Comparison of ENCODE assay signal across 18 cellular contexts in genomic region chr9:91043786-91044185, GRCh38.
DNase-seq lines count a peak whose midpoint lies in the region; ATAC-seq and TF ChIP-seq lines count a peak whose summit lies in the region.
"Had no signal": no experiment of that assay in that cellular context is flagged by ENCODE, and none has a peak within 500 bp of the region (broad histone marks: within the 10 kb centered on the region; RNA-seq: fewer than 3 reads in every experiment).

No MANE protein-coding gene starts in this region.

- H3K27me3 Mint-ChIP-seq in activated naive CD4-positive, alpha-beta T cell treated with anti-CD3 and anti-CD28 coated beads for 36 hours (ENCODE audit: low read depth) = peaks cover 35% of the 10 kb centered on the region

- no TSS peak for BruUV-seq in IMR-90 (replicated peaks; lab: Mats Ljungman, UMichigan)

- H3K27ac ChIP-seq in IMR-90 (ENCODE audit: insufficient read depth, low read length) (no peak overlapping the region), rectal smooth muscle tissue (ENCODE audit: low read depth, low read length) (peak overlapping the region; percentile 33), dorsolateral prefrontal cortex (no peak overlapping the region)
- H3K27ac ChIP-seq: C4-2B had no signal

- no peak overlapping the region for H3K23ac ChIP-seq in IMR-90 (ENCODE audit: low read depth, low read length)

- H3K79me1 ChIP-seq in IMR-90 (ENCODE audit: low read depth in 1 of 2, low read length in 2 of 2) = peaks cover 0 to 11% of the 10 kb centered on the region in 2 experiments; a peak in 3 of 4 replicates

- H3K27me3 ChIP-seq in IMR-90 (ENCODE audit: control insufficient read depth, insufficient read depth, low read length) = no peaks in the 10 kb centered on the region
- H3K27me3 ChIP-seq in rectal smooth muscle tissue (ENCODE audit: control insufficient read depth, insufficient read depth, low read length) = no peaks in the 10 kb centered on the region
- peaks cover 0 to 14% (median 0%) of the 10 kb centered on the region in 45 donors for H3K27me3 ChIP-seq in dorsolateral prefrontal cortex
- H3K27me3 ChIP-seq: MG63 had no signal

- no peak overlapping the region for H2AFZ ChIP-seq in IMR-90 (replicated peaks; ENCODE audit: low read length, poor library complexity)

- CTCF ChIA-PET in IMR-90 (lab: Yijun Ruan, JAX) = no interaction called here
- CTCF ChIA-PET in activated naive CD4-positive, alpha-beta T cell treated with anti-CD3 and anti-CD28 coated beads for 36 hours (lab: Charles Lee) = no interaction called here

- WGBS in IMR-90 (ENCODE audit: extremely low coverage in 2 of 2, insufficient read length in 1 of 2), 2 experiments = 100% methylated on average over 2 of the region's 5 CpGs; no CpG with 5 or more reads in 1 of the 2 experiments

- H3K9me3 Mint-ChIP-seq in activated naive CD4-positive, alpha-beta T cell treated with anti-CD3 and anti-CD28 coated beads for 36 hours = no peaks in the 10 kb centered on the region

- no peak overlapping the region for H3K4me3 Mint-ChIP-seq in activated naive CD4-positive, alpha-beta T cell treated with anti-CD3 and anti-CD28 coated beads for 36 hours

- H4K8ac ChIP-seq in IMR-90 (ENCODE audit: low read depth in 2 of 2, low read length in 2 of 2) = no peak overlapping the region

- H3K4me2 ChIP-seq in IMR-90 (ENCODE audit: low read depth, low read length) = no peak overlapping the region

- H4K20me1 ChIP-seq in IMR-90 (ENCODE audit: insufficient read depth, low read length) = no peaks in the 10 kb centered on the region

- H2AK9ac ChIP-seq in IMR-90 (replicated peaks; ENCODE audit: low read depth, low read length, poor library complexity) = no peak overlapping the region

- H3K4me1 ChIP-seq in IMR-90 (ENCODE audit: control insufficient read depth, insufficient read depth, low read length) (peaks cover 18% of the 10 kb centered on the region), rectal smooth muscle tissue (ENCODE audit: control insufficient read depth, insufficient read depth, low read length) (no peaks in the 10 kb centered on the region)

- H3K9ac ChIP-seq in IMR-90 (ENCODE audit: low read depth, low read length) (no peak overlapping the region), rectal smooth muscle tissue (ENCODE audit: low read length) (no peak overlapping the region)

- no peak overlapping the region for H3K4me3 ChIP-seq in IMR-90 (ENCODE audit: insufficient read depth, low read depth, low read length)
- no peak overlapping the region for H3K4me3 ChIP-seq in rectal smooth muscle tissue (ENCODE audit: low read length)
- H3K4me3 ChIP-seq in dorsolateral prefrontal cortex = no peak overlapping the region
- H3K4me3 ChIP-seq: MG63 had no signal

- peak; percentile 30 for DNase-seq in DMS79 (lab: John Stamatoyannopoulos, UW)
- DNase-seq in IMR-90 = no peak
- DNase-seq in left kidney (ENCODE audit: low read depth, low spot score) = peak; percentile 86
- no peak for DNase-seq in dorsolateral prefrontal cortex
- DNase-seq in activated naive CD4-positive, alpha-beta T cell treated with anti-CD3 and anti-CD28 coated beads for 36 hours = no peak
- DNase-seq: DMS 273 treated with DMSO at 0.1 percent for 48 hours, GOT3, MG63, NCI-H1092, NCI-H146, NCI-H2081, NCI-H510A treated with DMSO at 0.1 percent for 48 hours had no signal

- H3K14ac ChIP-seq in IMR-90 (replicated peaks; ENCODE audit: low read depth, low read length) = 0 out of 2 replicates have a peak overlapping the region, but pooled peaks have one; percentile 31

- no peak overlapping the region for H2BK5ac ChIP-seq in IMR-90 (ENCODE audit: low read depth, low read length, poor library complexity, severe bottlenecking)

- dilution Hi-C loops in IMR-90 (cut with HindIII; ENCODE audit: low sequenced_read_pairs, unreplicated experiment) = no loop called here

- intact Hi-C loops in IMR-90 (cut with micrococcal nuclease) (no loop called here), dorsolateral prefrontal cortex (cut with DNase I) (no loop called here)
- intact Hi-C loops in activated naive CD4-positive, alpha-beta T cell treated with anti-CD3 and anti-CD28 coated beads for 36 hours (cut with micrococcal nuclease) = no loop called here

- ATAC-seq in IMR-90 (ENCODE audit: low read depth) (no peak), GM18858 (IDR thresholded peaks at IDR 0.05; ENCODE audit: unreplicated experiment) (no peak), GM21367 (IDR thresholded peaks at IDR 0.05; ENCODE audit: unreplicated experiment) (no peak)
- ATAC-seq: HepG2, Panc1 had no signal

- no peak overlapping the region for H4K5ac ChIP-seq in IMR-90 (ENCODE audit: low read depth, low read length)

- H3K36me3 ChIP-seq in IMR-90 (ENCODE audit: control insufficient read depth, insufficient read depth, low read length) (no peaks in the 10 kb centered on the region), rectal smooth muscle tissue (ENCODE audit: control insufficient read depth, insufficient read depth, low read length) (no peaks in the 10 kb centered on the region)
- H3K36me3 ChIP-seq: MG63 had no signal

- H3K18ac ChIP-seq in IMR-90 (ENCODE audit: low read depth, low read length) = no peak overlapping the region

- TF ChIP-seq CTCF in IMR-90 (conservative IDR thresholded peaks at IDR 0.05; ENCODE audit: low read depth, low read length) (no peak), dorsolateral prefrontal cortex (IDR thresholded peaks at IDR 0.05 in 54 of 56, conservative IDR thresholded peaks at IDR 0.05 in 2 of 56; ENCODE audit: low read depth in 1 of 56, partially characterized antibody in 56 of 56) (no peak)

- no peak for TF ChIP-seq RAD21 in IMR-90 (IDR thresholded peaks at IDR 0.05; ENCODE audit: low read length)

- no peak for TF ChIP-seq POLR2A in IMR-90 (IDR thresholded peaks at IDR 0.05; ENCODE audit: low read depth, low read length)

- no peak overlapping the region for H3K27ac Mint-ChIP-seq in activated naive CD4-positive, alpha-beta T cell treated with anti-CD3 and anti-CD28 coated beads for 36 hours

- H3K9me1 ChIP-seq in IMR-90 (ENCODE audit: insufficient read depth, low read length) = peaks cover 22% of the 10 kb centered on the region

- no peak overlapping the region for H3K56ac ChIP-seq in IMR-90 (ENCODE audit: extremely low read depth, insufficient read depth, low read length)

- no peaks in the 10 kb centered on the region for H3K36me3 Mint-ChIP-seq in activated naive CD4-positive, alpha-beta T cell treated with anti-CD3 and anti-CD28 coated beads for 36 hours (ENCODE audit: low read depth)

- no peak overlapping the region for H2BK120ac ChIP-seq in IMR-90 (ENCODE audit: low read depth, low read length)

- H2BK20ac ChIP-seq in IMR-90 (ENCODE audit: low read depth, low read length) = peak overlapping the region; percentile 18

- peaks cover 29% of the 10 kb centered on the region for H3K4me1 Mint-ChIP-seq in activated naive CD4-positive, alpha-beta T cell treated with anti-CD3 and anti-CD28 coated beads for 36 hours (ENCODE audit: low read depth)

- H2AK5ac ChIP-seq in IMR-90 (ENCODE audit: low read depth, low read length) = peak overlapping the region; percentile 57

- no peak overlapping the region; the same call in 1 of the 2 replicates for H4K91ac ChIP-seq in IMR-90 (ENCODE audit: insufficient read depth, low read depth, low read length)

- in situ Hi-C loops in IMR-90 (cut with MboI; ENCODE audit: low sequenced_read_pairs) = no loop called here

- POLR2A ChIA-PET in IMR-90 (lab: Charles Lee; ENCODE audit: unreplicated experiment) = no interaction called here

- no peaks in the 10 kb centered on the region for H3K9me3 ChIP-seq in IMR-90 (ENCODE audit: control insufficient read depth, insufficient read depth, low read length)
- H3K9me3 ChIP-seq: MG63 had no signal

- peak overlapping the region; percentile 43; the same call in 2 of the 3 replicates for H2BK15ac ChIP-seq in IMR-90 (ENCODE audit: low read depth, low read length)

- H3K4ac ChIP-seq in IMR-90 (ENCODE audit: low read depth, low read length) = peak overlapping the region; percentile 45

TF ChIP-seq in IMR-90, 13 proteins besides CTCF, POLR2A, EP300 and RAD21:
- TF ChIP-seq ELK1 (IDR thresholded peaks at IDR 0.05; ENCODE audit: borderline replicate concordance, low read depth, low read length) = no peak
- TF ChIP-seq MAFK (IDR thresholded peaks at IDR 0.05; ENCODE audit: low read depth, low read length) = no peak
- TF ChIP-seq CHD1 (IDR thresholded peaks at IDR 0.05; ENCODE audit: low read depth, low read length) = no peak
- no peak for TF ChIP-seq USF2 (IDR thresholded peaks at IDR 0.05; ENCODE audit: low read depth, low read length)
- no peak for TF ChIP-seq CEBPB (IDR thresholded peaks at IDR 0.05; ENCODE audit: low read depth, low read length)
- TF ChIP-seq RFX5 (IDR thresholded peaks at IDR 0.05; ENCODE audit: low read depth, low read length) = no peak
- TF ChIP-seq BHLHE40 (IDR thresholded peaks at IDR 0.05; ENCODE audit: low read depth, low read length) = no peak
- TF ChIP-seq FOS (IDR thresholded peaks at IDR 0.05; ENCODE audit: low read depth, low read length) = no peak
- TF ChIP-seq MXI1 (IDR thresholded peaks at IDR 0.05; ENCODE audit: borderline replicate concordance, low read depth, low read length) = no peak
- TF ChIP-seq MAZ (IDR thresholded peaks at IDR 0.05; ENCODE audit: borderline replicate concordance, low read depth, low read length) = no peak

Comparison
In these comparisons a context has a peak if more than half of its experiments do, and no peak if none do; other contexts are left out.
1. DNase-seq: peak in DMS79 (single experiment) and left kidney (single experiment); none in IMR-90 (single experiment), dorsolateral prefrontal cortex (0 of 10) and activated naive CD4-positive, alpha-beta T cell treated with anti-CD3 and anti-CD28 coated beads for 36 hours (single experiment).